Comparison of ENCODE assay signal across 8 cellular contexts in genomic region chr12:48816148-48816854, GRCh38. TPM values are rescaled to one million over a fixed set of nuclear protein-coding genes. Genes with fewer than 3 reads are reported as not detected.
DNase-seq lines count a peak whose midpoint lies in the region; ATAC-seq and TF ChIP-seq lines count a peak whose summit lies in the region.

No MANE protein-coding gene starts in this region.

- ATAC-seq in HG02759 (IDR thresholded peaks at IDR 0.05; ENCODE audit: unreplicated experiment), result no peak
- no peak for ATAC-seq in HG03196 (IDR thresholded peaks at IDR 0.05; ENCODE audit: unreplicated experiment)
- ATAC-seq in HG03139 (IDR thresholded peaks at IDR 0.05; ENCODE audit: unreplicated experiment), result no peak

- no peaks in the 10 kb centered on the region for H3K9me3 ChIP-seq in neuron (ENCODE audit: low read length)

- no peak for TF ChIP-seq CTCF in dorsolateral prefrontal cortex (IDR thresholded peaks at IDR 0.05 in 54 of 56, conservative IDR thresholded peaks at IDR 0.05 in 2 of 56; ENCODE audit: low read depth in 1 of 56, partially characterized antibody in 56 of 56)

- H3K4me1 ChIP-seq in neuron (ENCODE audit: insufficient read depth, low read length), result peaks cover 36% of the 10 kb centered on the region

- no peaks in the 10 kb centered on the region for H3K27me3 ChIP-seq in dorsolateral prefrontal cortex
- no peaks in the 10 kb centered on the region for H3K27me3 ChIP-seq in neuron (ENCODE audit: insufficient read depth, low read length)

- peak overlapping the region in 16 of 59 donors; percentile 40 to 90 (median 82) for H3K27ac ChIP-seq in dorsolateral prefrontal cortex

- H3K4me3 ChIP-seq in dorsolateral prefrontal cortex (peak overlapping the region in 54 of 59 donors; percentile 51 to 94 (median 79)), neuron (ENCODE audit: low read length) (peak overlapping the region; percentile 54)

- no peaks in the 10 kb centered on the region for H3K36me3 ChIP-seq in neuron (ENCODE audit: insufficient read depth, low read length)

- DNase-seq in DMS79 (lab: John Stamatoyannopoulos, UW) (peak; percentile 59), NCI-H2029 treated with DMSO at 0.1 percent for 48 hours (lab: John Stamatoyannopoulos, UW) (peak; percentile 28), dorsolateral prefrontal cortex (no peak), NCI-H82 (lab: John Stamatoyannopoulos, UW) (no peak)

- intact Hi-C loops in dorsolateral prefrontal cortex (cut with DNase I), result no loop called here

- H2AFZ ChIP-seq in neuron (ENCODE audit: low read depth, low read length), result no peak overlapping the region

RNA-seq across cellular contexts. Expression of gene CACNB3, which starts 2.0 kb away (rescaled TPM):
- 100 to 1,000 TPM in 45 of 120 experiments, 10 to 100 TPM in 75; 26.9 to 136 (median 93.2) TPM for total RNA-seq in dorsolateral prefrontal cortex

RNA-seq across cellular contexts. Expression of gene ADCY6, which starts 27.4 kb away (rescaled TPM):
- 10 to 100 TPM; 22.3 to 85.6 (median 50.9) TPM for total RNA-seq in dorsolateral prefrontal cortex

RNA-seq across cellular contexts. Expression of gene DDX23, which starts 35.7 kb away (rescaled TPM):
- total RNA-seq in dorsolateral prefrontal cortex, result 10 to 100 TPM; 43.5 to 81.2 (median 57.8) TPM

RNA-seq across cellular contexts. Expression of gene RND1, which starts 49.4 kb away (rescaled TPM):
- 100 to 1,000 TPM in 1 of 120 experiments, 10 to 100 TPM in 119; 15.3 to 117 (median 55.5) TPM for total RNA-seq in dorsolateral prefrontal cortex

Comparison
In these comparisons a context has a peak if more than half of its experiments do, and no peak if none do; other contexts are left out.
1. DNase-seq: peak in DMS79 (single experiment) and NCI-H2029 treated with DMSO at 0.1 percent for 48 hours (single experiment); none in dorsolateral prefrontal cortex (0 of 10) and NCI-H82 (single experiment).